In the genomic region with DNA sequence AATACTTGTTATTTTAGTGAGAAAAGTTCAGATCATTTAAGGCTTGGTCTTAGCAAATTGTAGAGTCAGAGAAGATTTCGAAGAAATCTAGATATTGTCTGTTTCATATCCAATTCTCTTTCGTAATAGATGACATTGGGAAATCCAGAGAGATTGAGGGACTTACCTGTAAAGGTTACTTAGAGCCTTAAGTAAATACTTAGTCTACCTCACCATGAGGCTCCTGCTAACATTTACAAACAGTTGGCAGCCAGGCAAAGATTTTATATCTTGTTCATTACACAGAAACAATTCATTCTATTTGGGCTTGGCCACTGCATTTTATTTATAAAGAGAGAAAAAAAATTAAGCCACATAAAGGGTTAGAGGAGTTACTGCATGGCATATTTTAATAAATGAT, we compare ENCODE assay signal across 26 cellular contexts.
"Had no signal": no experiment of that assay in that cellular context is flagged by ENCODE, and none has a peak within 500 bp of the region (broad histone marks: within the 10 kb centered on the region; RNA-seq: fewer than 3 reads in every experiment).

No MANE protein-coding gene starts in this region.

- ATAC-seq: heart right ventricle; natural killer cell; sciatic nerve; stimulated activated effector memory CD8-positive, alpha-beta T cell treated with anti-CD3 and anti-CD28 coated beads, Interleukin-12 subunit alpha, Interleukin-12 subunit beta, amount 100 ng/mL, for 72 hours had no signal

- H3K9ac ChIP-seq: neural progenitor cell had no signal

- H3K36me3 Mint-ChIP-seq: mesothelial cell of epicardium; naive B cell; natural killer cell; stimulated activated effector memory CD8-positive, alpha-beta T cell treated with anti-CD3 and anti-CD28 coated beads, Interleukin-12 subunit alpha, Interleukin-12 subunit beta, amount 100 ng/mL, for 72 hours had no signal

- H3K9me3 ChIP-seq: heart right ventricle, lower lobe of right lung, neutrophil, right atrium auricular region, spleen, suprapubic skin, thoracic aorta, tibial artery, uterus had no signal

- H3K4me1 Mint-ChIP-seq: mesothelial cell of epicardium; naive B cell; natural killer cell; stimulated activated effector memory CD8-positive, alpha-beta T cell treated with anti-CD3 and anti-CD28 coated beads, Interleukin-12 subunit alpha, Interleukin-12 subunit beta, amount 100 ng/mL, for 72 hours had no signal

- H3K27ac Mint-ChIP-seq: mesothelial cell of epicardium; naive B cell; natural killer cell; nephron progenitor cell; neural progenitor cell; progenitor cell of endocrine pancreas; stimulated activated effector memory CD8-positive, alpha-beta T cell treated with anti-CD3 and anti-CD28 coated beads, Interleukin-12 subunit alpha, Interleukin-12 subunit beta, amount 100 ng/mL, for 72 hours; stimulated activated naive CD8-positive, alpha-beta T cell treated with anti-CD3 and anti-CD28 coated beads, Interleukin-15, Interleukin-2, amounts not matched to agents 100 ng/mL and 50 ng/mL, for 24 hours had no signal

- H3K79me2 ChIP-seq: hepatocyte had no signal

- H3K4me1 ChIP-seq: heart right ventricle, lower lobe of right lung, right atrium auricular region, spleen, suprapubic skin, tibial artery, uterus had no signal

- H2AFZ ChIP-seq: hepatocyte, neural progenitor cell had no signal

- H3K4me3 Mint-ChIP-seq: mesothelial cell of epicardium; naive B cell; natural killer cell; nephron progenitor cell; neural progenitor cell; stimulated activated effector memory CD8-positive, alpha-beta T cell treated with anti-CD3 and anti-CD28 coated beads, Interleukin-12 subunit alpha, Interleukin-12 subunit beta, amount 100 ng/mL, for 72 hours; stimulated activated naive CD8-positive, alpha-beta T cell treated with anti-CD3 and anti-CD28 coated beads, Interleukin-15, Interleukin-2, amounts not matched to agents 100 ng/mL and 50 ng/mL, for 24 hours had no signal

- H3K36me3 ChIP-seq: heart right ventricle, lower lobe of right lung, neural progenitor cell, neutrophil, right atrium auricular region, spleen, suprapubic skin, thoracic aorta, tibial artery, uterus had no signal

- H3K9me3 Mint-ChIP-seq: stimulated activated naive CD8-positive, alpha-beta T cell treated with anti-CD3 and anti-CD28 coated beads, Interleukin-15, Interleukin-2, amounts not matched to agents 100 ng/mL and 50 ng/mL, for 24 hours had no signal

- H3K27me3 Mint-ChIP-seq: naive B cell; progenitor cell of endocrine pancreas; stimulated activated naive CD8-positive, alpha-beta T cell treated with anti-CD3 and anti-CD28 coated beads, Interleukin-15, Interleukin-2, amounts not matched to agents 100 ng/mL and 50 ng/mL, for 24 hours had no signal

- H3K27ac ChIP-seq: heart right ventricle, hepatocyte, lower lobe of right lung, neural progenitor cell, neutrophil, right atrium auricular region, skin epidermis, spleen, suprapubic skin, thoracic aorta, tibial artery, uterus had no signal

- H3K4me2 ChIP-seq: hepatocyte, neural progenitor cell had no signal

- H3K27me3 ChIP-seq: heart right ventricle, hepatocyte, neural progenitor cell, neutrophil, right atrium auricular region, spleen, suprapubic skin, tibial artery, uterus had no signal

- DNase-seq: heart right ventricle; islet precursor cell; lower lobe of right lung; mesendoderm; naive B cell; natural killer cell; nephron progenitor cell; occipital lobe; spleen; stimulated activated CD4-positive, alpha-beta T cell treated with anti-CD3 and anti-CD28 coated beads, Interleukin-4, amount 100 ng/mL, for 24 hours; stimulated activated naive CD4-positive, alpha-beta T cell; tibial artery; trophoblast cell; uterus had no signal

- H3K4me3 ChIP-seq: heart right ventricle, hepatocyte, lower lobe of right lung, neural progenitor cell, right atrium auricular region, skin epidermis, spleen, suprapubic skin, thoracic aorta, tibial artery, uterus had no signal
